Comparison of ENCODE assay signal across 7 cellular contexts in the genomic region with DNA sequence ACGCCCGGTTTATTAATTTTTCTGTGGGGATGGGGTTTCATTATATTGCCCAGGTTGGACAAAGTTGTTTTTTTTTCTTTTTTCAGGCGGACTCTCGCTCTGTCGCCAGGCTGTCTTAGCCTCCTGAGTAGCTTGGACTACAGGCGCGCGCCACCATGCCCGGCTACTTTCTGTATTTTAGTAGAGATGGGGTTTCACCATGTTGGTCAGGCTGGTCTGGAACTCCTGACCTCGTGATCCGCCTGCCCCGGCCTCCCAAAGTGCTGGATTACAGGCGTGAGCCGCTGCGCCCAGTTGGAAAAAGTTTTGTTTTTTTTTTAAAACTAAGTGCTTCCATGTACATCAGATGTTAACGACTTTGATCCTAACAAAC.
DNase-seq lines count a peak whose midpoint lies in the region; ATAC-seq lines count a peak whose summit lies in the region.

No MANE protein-coding gene starts in this region.

- peak overlapping the region; percentile 34; the same call in 1 of the 2 replicates for H3K9ac ChIP-seq in HUES48 (ENCODE audit: low read depth, low read length)

- peak overlapping the region; percentile 99 for H3K27ac Mint-ChIP-seq in activated naive CD8-positive, alpha-beta T cell
- peak overlapping the region; percentile 98 to 99 for H3K27ac Mint-ChIP-seq in stimulated activated naive CD8-positive, alpha-beta T cell treated with anti-CD3 and anti-CD28 coated beads, Interleukin-15, amount 100 ng/mL, for 72 hours

- peaks cover 8% of the 10 kb centered on the region for H3K36me3 Mint-ChIP-seq in activated naive CD8-positive, alpha-beta T cell

- peak overlapping the region; percentile 97 for H3K4me3 ChIP-seq in HUES48 (ENCODE audit: low read depth, low read length)
- peak overlapping the region; percentile 95 for H3K4me3 ChIP-seq in iPS-18c (ENCODE audit: insufficient read depth, low read depth, low read length)

- no peaks in the 10 kb centered on the region for H3K27me3 ChIP-seq in HUES48 (ENCODE audit: control insufficient read depth, insufficient read depth, low read length)

- H3K9me3 ChIP-seq in HUES48 (ENCODE audit: control insufficient read depth, insufficient read depth, low read length), result no peaks in the 10 kb centered on the region
- H3K9me3 ChIP-seq in iPS-18c (ENCODE audit: control insufficient read depth, insufficient read depth, low read length), result no peaks in the 10 kb centered on the region

- H3K9me3 Mint-ChIP-seq in activated naive CD8-positive, alpha-beta T cell (ENCODE audit: low read depth), result no peaks in the 10 kb centered on the region
- H3K9me3 Mint-ChIP-seq in stimulated activated naive CD8-positive, alpha-beta T cell treated with anti-CD3 and anti-CD28 coated beads, Interleukin-15, amount 100 ng/mL, for 72 hours, result peaks cover 6 to 7% of the 10 kb centered on the region in 2 donors

- H3K4me1 Mint-ChIP-seq in activated naive CD8-positive, alpha-beta T cell (ENCODE audit: low read depth), result peaks cover 30% of the 10 kb centered on the region
- H3K4me1 Mint-ChIP-seq in stimulated activated naive CD8-positive, alpha-beta T cell treated with anti-CD3 and anti-CD28 coated beads, Interleukin-15, amount 100 ng/mL, for 72 hours, result peaks cover 34% of the 10 kb centered on the region

- peaks cover 15% of the 10 kb centered on the region for H3K36me3 ChIP-seq in HUES48 (ENCODE audit: control insufficient read depth, insufficient read depth, low read length)

- DNase-seq in stimulated activated naive CD8-positive, alpha-beta T cell treated with anti-CD3 and anti-CD28 coated beads, Interleukin-15, amount 100 ng/mL, for 72 hours, result no peak
- no peak for DNase-seq in NCI-H1930 (lab: John Stamatoyannopoulos, UW)
- no peak for DNase-seq in NCI-H1417 treated with DMSO at 0.1 percent for 48 hours (lab: John Stamatoyannopoulos, UW)

- 0 out of 2 replicates have a peak, but pooled peaks cover under 1% of the 10 kb centered on the region for H3K4me1 ChIP-seq in HUES48 (ENCODE audit: control insufficient read depth, insufficient read depth, low read length)

- H3K4me3 Mint-ChIP-seq in activated naive CD8-positive, alpha-beta T cell, result peak overlapping the region; percentile 99
- peak overlapping the region; percentile 93 to 98 for H3K4me3 Mint-ChIP-seq in stimulated activated naive CD8-positive, alpha-beta T cell treated with anti-CD3 and anti-CD28 coated beads, Interleukin-15, amount 100 ng/mL, for 72 hours

- peak overlapping the region; percentile 97 for H3K27ac ChIP-seq in HUES48 (ENCODE audit: low read depth, low read length)

- no peaks in the 10 kb centered on the region for H3K27me3 Mint-ChIP-seq in activated naive CD8-positive, alpha-beta T cell
- H3K27me3 Mint-ChIP-seq in stimulated activated naive CD8-positive, alpha-beta T cell treated with anti-CD3 and anti-CD28 coated beads, Interleukin-15, amount 100 ng/mL, for 72 hours, result no peaks in the 10 kb centered on the region

- ATAC-seq in stimulated activated naive CD8-positive, alpha-beta T cell treated with anti-CD3 and anti-CD28 coated beads, Interleukin-15, amount 100 ng/mL, for 72 hours, result no peak
- ATAC-seq in HG03469 (IDR thresholded peaks at IDR 0.05; ENCODE audit: unreplicated experiment), result no peak
